In genomic region chr11:83249972-83250593, GRCh38 we compare ENCODE assay signal across 8 cellular contexts. TPM values are rescaled to one million over a fixed set of nuclear protein-coding genes. Genes with fewer than 3 reads are reported as not detected.
DNase-seq lines count a peak whose midpoint lies in the region; ATAC-seq and TF ChIP-seq lines count a peak whose summit lies in the region.

No MANE protein-coding gene starts in this region.

- peak; percentile 74 to 76 for TF ChIP-seq RAD21 in liver (IDR thresholded peaks at IDR 0.05)

- WGBS in liver, result 6% methylated on average over 4 of the region's 4 CpGs

- H3K4me1 ChIP-seq in liver (ENCODE audit: control insufficient read depth in 4 of 4, insufficient read depth in 4 of 4, low read length in 3 of 4), result peaks cover 0 to 6% (median 1%) of the 10 kb centered on the region in 4 donors

- no peak overlapping the region for H3K4me3 ChIP-seq in liver (ENCODE audit: low read depth in 1 of 3, low read length in 3 of 3)

- peak; percentile 14 for DNase-seq in CMK (ENCODE audit: low read depth)
- DNase-seq in NCI-H69 (lab: John Stamatoyannopoulos, UW), result peak; percentile 63
- peak; percentile 45 for DNase-seq in cerebellum (ENCODE audit: low spot score)
- DNase-seq in NCI-H187 (lab: John Stamatoyannopoulos, UW), result no peak
- DNase-seq in effector CD4-positive, alpha-beta T cell, result no peak

- H3K27me3 ChIP-seq in liver (ENCODE audit: control insufficient read depth in 4 of 4, insufficient read depth in 4 of 4, low read length in 3 of 4), result no peaks in the 10 kb centered on the region

- H3K9me3 ChIP-seq in liver (ENCODE audit: control insufficient read depth in 4 of 4, low read length in 3 of 4), result no peaks in the 10 kb centered on the region

- ATAC-seq in GM18502 (IDR thresholded peaks at IDR 0.05; ENCODE audit: poor library complexity, unreplicated experiment), result peak; percentile 83
- ATAC-seq in HG02981 (IDR thresholded peaks at IDR 0.05; ENCODE audit: unreplicated experiment), result peak; percentile 59

- H3K36me3 ChIP-seq in liver (ENCODE audit: control insufficient read depth in 4 of 4, insufficient read depth in 3 of 4, low read depth in 1 of 4, low read length in 3 of 4), result peaks cover 0 to 3% (median 0%) of the 10 kb centered on the region in 4 donors

- peak overlapping the region in 1 of 2 donors; percentile 2 for H3K9ac ChIP-seq in liver (ENCODE audit: low read depth in 1 of 2, low read length in 2 of 2)

- H3K27ac ChIP-seq in liver (ENCODE audit: low read depth in 1 of 2, low read length in 2 of 2), result no peak overlapping the region

- TF ChIP-seq CTCF in liver (IDR thresholded peaks at IDR 0.05; ENCODE audit: low read depth, low read length, missing input control), result peak; percentile 57

TF ChIP-seq in liver, 16 proteins besides CTCF, POLR2A, EP300 and RAD21:
- TF ChIP-seq YY1 (IDR thresholded peaks at IDR 0.05) (no peak), NR2F2 (IDR thresholded peaks at IDR 0.05) (no peak), GABPA (IDR thresholded peaks at IDR 0.05 in 1 of 2, conservative IDR thresholded peaks at IDR 0.05 in 1 of 2) (no peak), FOXA1 (IDR thresholded peaks at IDR 0.05) (no peak), SP1 (IDR thresholded peaks at IDR 0.05) (no peak)

RNA-seq across cellular contexts. Expression of gene CCDC90B, which starts 36.1 kb away (rescaled TPM):
- total RNA-seq in cerebellum, result 97.9 TPM
- 10 to 100 TPM; 20.7 to 35.6 TPM for total RNA-seq in liver
- polyA plus RNA-seq in liver, result 10 to 100 TPM; 18.8 to 40.5 TPM

RNA-seq across cellular contexts. Expression of gene ANKRD42, which starts 56.6 kb away (rescaled TPM):
- total RNA-seq in cerebellum (9.3 TPM), liver (1 to 10 TPM; 2.0 to 4.9 TPM)
- polyA plus RNA-seq in liver, result 1 to 10 TPM; 2.3 to 2.4 TPM

Comparison
In these comparisons a context has a peak if more than half of its experiments do, and no peak if none do; other contexts are left out.
1. DNase-seq: peak in CMK (single experiment), NCI-H69 (single experiment) and cerebellum (single experiment); none in NCI-H187 (0 of 2) and effector CD4-positive, alpha-beta T cell (single experiment).